ENCODE assay signal across 31 cellular contexts in the genomic region with DNA sequence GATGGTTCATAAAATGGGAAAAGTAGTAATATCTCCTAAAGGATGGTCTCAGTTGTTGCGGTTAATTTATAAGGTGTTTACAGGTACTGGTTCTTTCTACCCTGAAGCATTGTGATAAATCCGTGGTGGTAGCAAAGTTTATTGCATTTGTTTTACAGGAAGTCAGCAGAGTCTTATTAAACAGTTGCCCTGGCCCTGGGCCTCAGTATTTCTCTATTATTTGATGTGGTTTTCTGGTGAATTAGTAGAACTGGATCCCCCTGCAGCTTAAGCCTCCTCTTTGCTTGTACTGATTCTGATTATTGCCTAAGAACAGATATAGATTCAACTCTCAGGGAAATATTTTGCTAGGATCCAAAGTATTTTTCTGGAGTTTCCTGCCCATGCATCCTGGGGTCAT.
"Had no signal": no experiment of that assay in that cellular context is flagged by ENCODE, and none has a peak within 500 bp of the region (broad histone marks: within the 10 kb centered on the region; RNA-seq: fewer than 3 reads in every experiment).

No MANE protein-coding gene starts in this region.

- H3K27ac ChIP-seq: ascending aorta, cardiac muscle cell, PC-9, RWPE1, SK-N-MC had no signal

- ATAC-seq: activated CD8-positive, alpha-beta T cell treated with anti-CD3 and anti-CD28 coated beads for 36 hours had no signal

- H3K4me3 Mint-ChIP-seq: activated CD4-positive, alpha-beta T cell treated with anti-CD3 and anti-CD28 coated beads, Interleukin-2, amount 10 ng/mL, durations not matched to agents 24 days and 14 days; activated CD8-positive, alpha-beta T cell treated with anti-CD3 and anti-CD28 coated beads for 36 hours; activated naive CD4-positive, alpha-beta T cell treated with anti-CD3 and anti-CD28 coated beads, Interleukin-2, amount 50 U/mL, for 24 hours; activated naive CD8-positive, alpha-beta T cell treated with anti-CD3 and anti-CD28 coated beads, Interleukin-2, amount 10 ng/mL, durations not matched to agents 7 days and 5 days; activated T-cell treated with anti-CD3 and anti-CD28 coated beads, Interleukin-2, amount 50 U/mL, for 24 hours; central memory CD8-positive, alpha-beta T cell; T-helper 1 cell treated with Interleukin-12 subunit alpha and Interleukin-12 subunit beta and Interleukin-4 antibody, amounts not matched to agents 30 μg/mL and 1 μg/mL, for 36 hours; T-helper 2 cell treated with Interferon-gamma antibody and Interleukin-4, amounts not matched to agents 5 μg/mL and 100 μg/mL, for 36 hours had no signal

- H3K4me1 ChIP-seq: ascending aorta had no signal

- H3K27me3 Mint-ChIP-seq: activated CD8-positive, alpha-beta T cell treated with anti-CD3 and anti-CD28 coated beads for 36 hours; activated naive CD4-positive, alpha-beta T cell treated with anti-CD3 and anti-CD28 coated beads, Interleukin-2, amount 50 U/mL, for 24 hours; activated naive CD8-positive, alpha-beta T cell treated with anti-CD3 and anti-CD28 coated beads, Interleukin-2, amount 10 ng/mL, durations not matched to agents 7 days and 5 days; activated T-cell treated with anti-CD3 and anti-CD28 coated beads, Interleukin-2, amount 50 U/mL, for 24 hours had no signal

- H3K27ac Mint-ChIP-seq: activated CD4-positive, alpha-beta T cell treated with anti-CD3 and anti-CD28 coated beads, Interleukin-2, amount 10 ng/mL, durations not matched to agents 24 days and 14 days; activated CD8-positive, alpha-beta T cell treated with anti-CD3 and anti-CD28 coated beads for 36 hours; activated naive CD4-positive, alpha-beta T cell treated with anti-CD3 and anti-CD28 coated beads, Interleukin-2, amount 50 U/mL, for 24 hours; activated naive CD8-positive, alpha-beta T cell treated with anti-CD3 and anti-CD28 coated beads, Interleukin-2, amount 10 ng/mL, durations not matched to agents 7 days and 5 days; activated T-cell treated with anti-CD3 and anti-CD28 coated beads, Interleukin-2, amount 50 U/mL, for 24 hours; activated T-helper 2 cell treated with anti-CD3 and anti-CD28 coated beads, Interferon-gamma antibody, Interleukin-2, Interleukin-4, amounts not matched to agents 10 μg/mL and 5 μg/mL and 100 μg/mL, durations not matched to agents 14 hours and 24 hours and 36 hours; T-helper 1 cell treated with Interleukin-12 subunit alpha and Interleukin-12 subunit beta and Interleukin-4 antibody, amounts not matched to agents 30 μg/mL and 1 μg/mL, for 36 hours; T-helper 2 cell treated with Interferon-gamma antibody and Interleukin-4, amounts not matched to agents 5 μg/mL and 100 μg/mL, for 36 hours had no signal

- H3K4me1 Mint-ChIP-seq: central memory CD8-positive, alpha-beta T cell had no signal

- H3K9me3 ChIP-seq: ascending aorta had no signal

- H2AFZ ChIP-seq: PC-9 had no signal

- H3K4me3 ChIP-seq: ascending aorta, cardiac muscle cell, PC-9, SK-N-MC had no signal

- H3K36me3 Mint-ChIP-seq: activated naive CD4-positive, alpha-beta T cell treated with anti-CD3 and anti-CD28 coated beads, Interleukin-2, amount 50 U/mL, for 24 hours had no signal

- H3K27me3 ChIP-seq: ascending aorta, cardiac muscle cell had no signal

- H3K4me2 ChIP-seq: PC-9 had no signal

- H3K36me3 ChIP-seq: ascending aorta, cardiac muscle cell had no signal

- DNase-seq: activated CD4-positive, alpha-beta T cell treated with anti-CD3 and anti-CD28 coated beads, Interleukin-2, amount 10 ng/mL, durations not matched to agents 24 days and 14 days; activated CD4-positive, alpha-beta T cell treated with anti-CD3 and anti-CD28 coated beads, Interleukin-2, amount 50 U/mL, for 4 hours; activated CD8-positive, alpha-beta T cell treated with anti-CD3 and anti-CD28 coated beads for 36 hours; activated gamma-delta T cell; activated naive CD4-positive, alpha-beta T cell treated with Interleukin-2 at 50 U/mL for 16 hours; activated naive CD8-positive, alpha-beta T cell treated with anti-CD3 and anti-CD28 coated beads, Interleukin-2, amount 10 ng/mL, durations not matched to agents 7 days and 5 days; activated T-cell treated with anti-CD3 and anti-CD28 coated beads, Interleukin-2, amount 50 U/mL, for 24 hours; amygdala; Kasumi-1; KG1; MM.1S; MV-4-11; NCI-H1092; NCI-H1436 treated with DMSO at 0.1 percent for 48 hours; NCI-H1694 treated with DMSO at 0.1 percent for 48 hours; NCI-H2029; NCI-H345; NCI-H526; NCI-H748 treated with DMSO at 0.1 percent for 48 hours; NK-92 treated with Interleukin-12 subunit alpha and Interleukin-12 subunit beta, amount 100 ng/mL, for 24 hours; PC-9; Right ventricle myocardium superior had no signal

- H3K9me3 Mint-ChIP-seq: activated CD4-positive, alpha-beta T cell treated with anti-CD3 and anti-CD28 coated beads, Interleukin-2, amount 10 ng/mL, durations not matched to agents 24 days and 14 days; activated CD8-positive, alpha-beta T cell treated with anti-CD3 and anti-CD28 coated beads for 36 hours; activated naive CD4-positive, alpha-beta T cell treated with anti-CD3 and anti-CD28 coated beads, Interleukin-2, amount 50 U/mL, for 24 hours; activated T-cell treated with anti-CD3 and anti-CD28 coated beads, Interleukin-2, amount 50 U/mL, for 24 hours; activated T-helper 2 cell treated with anti-CD3 and anti-CD28 coated beads, Interferon-gamma antibody, Interleukin-2, Interleukin-4, amounts not matched to agents 10 μg/mL and 5 μg/mL and 100 μg/mL, durations not matched to agents 14 hours and 24 hours and 36 hours; central memory CD8-positive, alpha-beta T cell; T-helper 1 cell treated with Interleukin-12 subunit alpha and Interleukin-12 subunit beta and Interleukin-4 antibody, amounts not matched to agents 30 μg/mL and 1 μg/mL, for 36 hours; T-helper 2 cell treated with Interferon-gamma antibody and Interleukin-4, amounts not matched to agents 5 μg/mL and 100 μg/mL, for 36 hours had no signal
